16 cellular contexts compared by ENCODE assay signal in genomic region chr4:99305638-99306380, GRCh38. TPM values are rescaled to one million over a fixed set of nuclear protein-coding genes. Genes with fewer than 3 reads are reported as not detected.
A peak's percentile ranks its signal among the peaks of the same experiment; 100 is the strongest.
DNase-seq lines count a peak whose midpoint lies in the region; ATAC-seq and TF ChIP-seq lines count a peak whose summit lies in the region.
"Had no signal": no experiment of that assay in that cellular context is flagged by ENCODE, and none has a peak within 500 bp of the region (broad histone marks: within the 10 kb centered on the region; RNA-seq: fewer than 3 reads in every experiment).

No MANE protein-coding gene starts in this region.

- no peak for DNase-seq in Right ventricle myocardium superior
- no peak for DNase-seq in heart left ventricle
- peak; percentile 50 for DNase-seq in fibroblast of gingiva (ENCODE audit: low read depth)
- DNase-seq in right lobe of liver = peak in 2 of 3 donors; percentile 81 to 86
- peak; percentile 30 to 46 for DNase-seq in tibial nerve (ENCODE audit: low spot score in 2 of 2)
- DNase-seq in T-helper 2 cell treated with Interferon-gamma antibody and Interleukin-4, amounts not matched to agents 5 μg/mL and 100 μg/mL, for 36 hours (ENCODE audit: low spot score) = no peak
- no peak for DNase-seq in KG1 (lab: John Stamatoyannopoulos, UW)
- DNase-seq in germinal center (ENCODE audit: low spot score) = no peak
- DNase-seq: 8988T; CD4-positive, CD25-positive, alpha-beta regulatory T cell; DMS 273 treated with DMSO at 0.1 percent for 48 hours had no signal

- peak in 1 of 2 donors; percentile 77 for TF ChIP-seq EP300 in tibial nerve (IDR thresholded peaks at IDR 0.05)

- no peaks in the 10 kb centered on the region for H3K36me3 Mint-ChIP-seq in T-helper 2 cell treated with Interferon-gamma antibody and Interleukin-4, amounts not matched to agents 5 μg/mL and 100 μg/mL, for 36 hours (ENCODE audit: low read depth)
- H3K36me3 Mint-ChIP-seq: CD4-positive, CD25-positive, alpha-beta regulatory T cell had no signal

- H3K36me3 ChIP-seq in heart left ventricle (peaks cover 0 to 19% (median 0%) of the 10 kb centered on the region in 9 donors), right lobe of liver (peaks cover 0 to 39% (median 17%) of the 10 kb centered on the region in 4 donors), tibial nerve (peaks cover 0 to 2% (median 0%) of the 10 kb centered on the region in 3 donors)
- H3K36me3 ChIP-seq: BLaER1 treated with 17β-estradiol and CSF1 and Interleukin-3, amounts not matched to agents 10 nM and 100 nM had no signal

- TF ChIP-seq POLR2A in heart left ventricle (IDR thresholded peaks at IDR 0.05) = no peak
- peak; percentile 24 for TF ChIP-seq POLR2A in right lobe of liver (IDR thresholded peaks at IDR 0.05)
- TF ChIP-seq POLR2A in tibial nerve (IDR thresholded peaks at IDR 0.05) = no peak

- H3K4me1 Mint-ChIP-seq in T-helper 2 cell treated with Interferon-gamma antibody and Interleukin-4, amounts not matched to agents 5 μg/mL and 100 μg/mL, for 36 hours (ENCODE audit: low read depth) = no peaks in the 10 kb centered on the region
- H3K4me1 Mint-ChIP-seq: CD4-positive, CD25-positive, alpha-beta regulatory T cell had no signal

- H3K9me3 ChIP-seq in heart left ventricle (peaks cover 0 to 14% (median 0%) of the 10 kb centered on the region in 12 donors), right lobe of liver (no peaks in the 10 kb centered on the region), tibial nerve (peaks cover 0 to 18% (median 0%) of the 10 kb centered on the region in 4 donors)

- no peaks in the 10 kb centered on the region for H3K27me3 ChIP-seq in heart left ventricle
- no peaks in the 10 kb centered on the region for H3K27me3 ChIP-seq in right lobe of liver
- H3K27me3 ChIP-seq in tibial nerve = no peaks in the 10 kb centered on the region
- H3K27me3 ChIP-seq: BLaER1 treated with 17β-estradiol and CSF1 and Interleukin-3, amounts not matched to agents 10 nM and 100 nM had no signal

- H3K27me3 Mint-ChIP-seq in T-helper 2 cell treated with Interferon-gamma antibody and Interleukin-4, amounts not matched to agents 5 μg/mL and 100 μg/mL, for 36 hours (ENCODE audit: low read depth) = no peaks in the 10 kb centered on the region
- H3K27me3 Mint-ChIP-seq: CD4-positive, CD25-positive, alpha-beta regulatory T cell had no signal

- ATAC-seq in Right ventricle myocardium superior (ENCODE audit: poor library complexity) = peak; percentile 29
- no peak for ATAC-seq in heart left ventricle
- peak; percentile 43 to 76 (median 56) for ATAC-seq in right lobe of liver
- ATAC-seq: HCT116 had no signal

- intact Hi-C loops in Right ventricle myocardium superior (cut with DNase I) (no loop called here), heart left ventricle (cut with DNase I) (loop anchor here in 1 of 10 donors (10.0 kb wide), 1 partner anchor 101 kb away; no protein-coding TSS in a partner anchor), right lobe of liver (cut with DNase I) (no loop called here)

- no peak overlapping the region for H3K27ac ChIP-seq in heart left ventricle
- no peak overlapping the region for H3K27ac ChIP-seq in right lobe of liver
- peak overlapping the region in 1 of 4 donors; percentile 24 for H3K27ac ChIP-seq in tibial nerve
- H3K27ac ChIP-seq: BLaER1 treated with 17β-estradiol and CSF1 and Interleukin-3, amounts not matched to agents 10 nM and 100 nM; HL-60 had no signal

- no peak overlapping the region for H3K4me3 Mint-ChIP-seq in T-helper 2 cell treated with Interferon-gamma antibody and Interleukin-4, amounts not matched to agents 5 μg/mL and 100 μg/mL, for 36 hours
- H3K4me3 Mint-ChIP-seq: CD4-positive, CD25-positive, alpha-beta regulatory T cell had no signal

- H3K4me1 ChIP-seq in heart left ventricle = peaks cover 0 to 10% (median 0%) of the 10 kb centered on the region in 12 donors
- peaks cover 0 to 6% (median 0%) of the 10 kb centered on the region in 4 donors for H3K4me1 ChIP-seq in right lobe of liver
- peaks cover 0 to 9% (median 3%) of the 10 kb centered on the region in 4 donors for H3K4me1 ChIP-seq in tibial nerve
- H3K4me1 ChIP-seq: BLaER1 treated with 17β-estradiol and CSF1 and Interleukin-3, amounts not matched to agents 10 nM and 100 nM had no signal

- no peak overlapping the region for H3K27ac Mint-ChIP-seq in T-helper 2 cell treated with Interferon-gamma antibody and Interleukin-4, amounts not matched to agents 5 μg/mL and 100 μg/mL, for 36 hours
- H3K27ac Mint-ChIP-seq: CD4-positive, CD25-positive, alpha-beta regulatory T cell had no signal

- TF ChIP-seq CTCF in heart left ventricle (IDR thresholded peaks at IDR 0.05) (no peak), right lobe of liver (IDR thresholded peaks at IDR 0.05) (no peak), tibial nerve (IDR thresholded peaks at IDR 0.05) (no peak)

- WGBS in heart left ventricle, 4 donors = 89 to 94% (median 91%) methylated on average over 11 of the region's 11 CpGs
- 29% methylated on average over 11 of the region's 11 CpGs for WGBS in right lobe of liver (ENCODE audit: insufficient coverage, low coverage, low lambda C conversion rate, missing lambda C conversion rate)
- WGBS in tibial nerve, 2 donors = 90 to 91% methylated on average over 11 of the region's 11 CpGs

- H3K4me3 ChIP-seq in heart left ventricle = no peak overlapping the region
- no peak overlapping the region for H3K4me3 ChIP-seq in right lobe of liver
- H3K4me3 ChIP-seq in tibial nerve = no peak overlapping the region
- H3K4me3 ChIP-seq: BLaER1 treated with 17β-estradiol and CSF1 and Interleukin-3, amounts not matched to agents 10 nM and 100 nM had no signal

- no peaks in the 10 kb centered on the region for H3K9me3 Mint-ChIP-seq in T-helper 2 cell treated with Interferon-gamma antibody and Interleukin-4, amounts not matched to agents 5 μg/mL and 100 μg/mL, for 36 hours

RNA-seq across cellular contexts. Expression of gene ADH1A, which starts 15.0 kb away (rescaled TPM):
- 0.83 TPM for total RNA-seq in Right ventricle myocardium superior
- 1 to 10 TPM in 1 of 9 donors, under 1 TPM in 1, not detected in 7; 0.25 to 1.9 TPM for total RNA-seq in heart left ventricle
- not detected for polyA plus RNA-seq in heart left ventricle
- 100 to 1,000 TPM in 4 of 6 experiments, 10 to 100 TPM in 2; 72.1 to 676 (median 323) TPM for total RNA-seq in right lobe of liver
- total RNA-seq in tibial nerve = 1 to 10 TPM in 2 of 4 donors, under 1 TPM in 1, not detected in 1; 0.59 to 2.6 (median 1.8) TPM
- total RNA-seq: CD4-positive, CD25-positive, alpha-beta regulatory T cell; Daoy; H4 had no signal
- polyA plus RNA-seq: CD4-positive, CD25-positive, alpha-beta regulatory T cell had no signal

RNA-seq across cellular contexts. Expression of gene ADH1B, which starts 15.4 kb away (rescaled TPM):
- total RNA-seq in Right ventricle myocardium superior (157 TPM), heart left ventricle (100 to 1,000 TPM in 3 of 9 donors, 10 to 100 TPM in 5, 1 to 10 TPM in 1; 9.3 to 304 (median 54.1) TPM), right lobe of liver (1,000 to 10,000 TPM in 3 of 6 experiments, 100 to 1,000 TPM in 3; 531 to 4,444 (median 1,842) TPM), tibial nerve (1,000 to 10,000 TPM; 1,271 to 1,760 (median 1,505) TPM)
- 10 to 100 TPM; 21.3 to 39.2 TPM for polyA plus RNA-seq in heart left ventricle
- total RNA-seq: CD4-positive, CD25-positive, alpha-beta regulatory T cell; Daoy; H4 had no signal
- polyA plus RNA-seq: CD4-positive, CD25-positive, alpha-beta regulatory T cell had no signal

RNA-seq across cellular contexts. Expression of gene ADH1C, which starts 46.7 kb away (rescaled TPM):
- 6.9 TPM for total RNA-seq in Right ventricle myocardium superior
- total RNA-seq in heart left ventricle = 10 to 100 TPM in 1 of 9 donors, 1 to 10 TPM in 8; 1.6 to 14.3 (median 2.8) TPM
- polyA plus RNA-seq in heart left ventricle = 1 to 10 TPM in 1 of 2 donors, under 1 TPM in 1; 0.64 to 2.8 TPM
- 100 to 1,000 TPM; 187 to 684 (median 490) TPM for total RNA-seq in right lobe of liver
- 100 to 1,000 TPM in 3 of 4 donors, 10 to 100 TPM in 1; 44.7 to 186 (median 151) TPM for total RNA-seq in tibial nerve
- total RNA-seq: CD4-positive, CD25-positive, alpha-beta regulatory T cell; Daoy had no signal
- polyA plus RNA-seq: CD4-positive, CD25-positive, alpha-beta regulatory T cell had no signal

Comparison
In these comparisons a context has a peak if more than half of its experiments do, and no peak if none do; other contexts are left out.
1. ATAC-seq: peak in Right ventricle myocardium superior (single experiment) and right lobe of liver (4 of 4); none in heart left ventricle (0 of 4).
2. DNase-seq: peak in fibroblast of gingiva (single experiment), right lobe of liver (2 of 3) and tibial nerve (2 of 2); none in Right ventricle myocardium superior (single experiment), heart left ventricle (0 of 5), T-helper 2 cell treated with Interferon-gamma antibody and Interleukin-4, amounts not matched to agents 5 μg/mL and 100 μg/mL, for 36 hours (single experiment), KG1 (single experiment) and germinal center (single experiment).
3. RNA of gene ADH1A, which starts 15.0 kb away (total RNA-seq): 72.1 to 676 TPM in right lobe of liver; 0.59 to 2.6 TPM in tibial nerve, 0.83 TPM in Right ventricle myocardium superior (single experiment) and 0.25 to 1.9 TPM in heart left ventricle; every median in the first group is over 10 times any median in the second.